18 cellular contexts compared by ENCODE assay signal in the genomic region with DNA sequence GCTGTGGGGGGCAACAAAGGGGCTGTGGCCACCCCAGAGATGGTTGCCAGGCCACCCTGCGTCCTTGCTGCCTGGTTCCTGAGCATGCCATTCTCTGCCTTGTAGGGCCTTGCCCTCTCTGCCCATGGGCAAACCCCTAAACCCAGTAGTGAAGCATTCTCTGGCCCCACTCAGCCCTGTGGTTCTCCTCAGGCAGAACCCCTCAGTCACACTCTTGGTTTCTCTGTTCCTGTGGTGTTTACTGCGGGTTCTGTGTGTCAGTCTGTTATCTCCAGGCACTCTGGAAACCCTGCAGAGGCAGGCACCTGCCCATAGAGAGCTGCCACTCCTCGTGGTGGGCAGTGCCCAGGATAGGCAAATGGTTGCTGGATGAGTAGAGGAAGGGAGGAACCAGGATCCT. TPM values are rescaled to one million over a fixed set of nuclear protein-coding genes. Genes with fewer than 3 reads are reported as not detected.
"Had no signal": no experiment of that assay in that cellular context is flagged by ENCODE, and none has a peak within 500 bp of the region (broad histone marks: within the 10 kb centered on the region; RNA-seq: fewer than 3 reads in every experiment).

No MANE protein-coding gene starts in this region.

- H3K9me3 Mint-ChIP-seq: activated CD4-positive, alpha-beta T cell treated with anti-CD3 and anti-CD28 coated beads, Interleukin-2, amount 10 ng/mL, durations not matched to agents 24 days and 14 days; activated naive CD4-positive, alpha-beta T cell treated with anti-CD3 and anti-CD28 coated beads, Interleukin-2, amount 10 ng/mL, durations not matched to agents 7 days and 5 days; T-helper 1 cell treated with Interleukin-12 subunit alpha and Interleukin-12 subunit beta and Interleukin-4 antibody, amounts not matched to agents 30 μg/mL and 1 μg/mL, for 36 hours; WTC11 had no signal

- H3K36me3 ChIP-seq: uterus had no signal

- H3K9me3 ChIP-seq: adrenal gland, colonic mucosa, esophagus muscularis mucosa, prostate gland, tibial nerve, uterus had no signal

- ATAC-seq: left ventricle myocardium superior, right cardiac atrium, WTC11 had no signal

- H3K4me3 ChIP-seq: adrenal gland, colonic mucosa, esophagus muscularis mucosa, hepatocyte, prostate gland, smooth muscle cell, tibial nerve, uterus had no signal

- H3K27me3 ChIP-seq: adrenal gland, colonic mucosa, esophagus muscularis mucosa, hepatocyte, tibial nerve, uterus had no signal

- H3K4me1 ChIP-seq: colonic mucosa, prostate gland had no signal

- H3K4me3 Mint-ChIP-seq: activated CD4-positive, alpha-beta T cell treated with anti-CD3 and anti-CD28 coated beads, Interleukin-2, amount 10 ng/mL, durations not matched to agents 24 days and 14 days; activated naive CD4-positive, alpha-beta T cell treated with anti-CD3 and anti-CD28 coated beads, Interleukin-2, amount 10 ng/mL, durations not matched to agents 7 days and 5 days; T-helper 1 cell treated with Interleukin-12 subunit alpha and Interleukin-12 subunit beta and Interleukin-4 antibody, amounts not matched to agents 30 μg/mL and 1 μg/mL, for 36 hours; WTC11 had no signal

- DNase-seq: activated CD4-positive, alpha-beta T cell treated with anti-CD3 and anti-CD28 coated beads, Interleukin-2, amount 10 ng/mL, durations not matched to agents 24 days and 14 days; activated naive CD4-positive, alpha-beta T cell treated with anti-CD3 and anti-CD28 coated beads, Interleukin-2, amount 10 ng/mL, durations not matched to agents 7 days and 5 days; activated T-cell treated with anti-CD3 and anti-CD28 coated beads, Interleukin-2, amount 50 U/mL, for 1 hour; colonic mucosa; kidney; left ventricle myocardium superior; right cardiac atrium; uterus had no signal

- H3K27ac Mint-ChIP-seq: activated CD4-positive, alpha-beta T cell treated with anti-CD3 and anti-CD28 coated beads, Interleukin-2, amount 10 ng/mL, durations not matched to agents 24 days and 14 days; activated naive CD4-positive, alpha-beta T cell treated with anti-CD3 and anti-CD28 coated beads, Interleukin-2, amount 10 ng/mL, durations not matched to agents 7 days and 5 days; WTC11 had no signal

- H3K27ac ChIP-seq: adrenal gland, colonic mucosa, esophagus muscularis mucosa, hepatocyte, prostate gland, tibial nerve, uterus had no signal

- H3K27me3 Mint-ChIP-seq: activated CD4-positive, alpha-beta T cell treated with anti-CD3 and anti-CD28 coated beads, Interleukin-2, amount 10 ng/mL, durations not matched to agents 24 days and 14 days; activated naive CD4-positive, alpha-beta T cell treated with anti-CD3 and anti-CD28 coated beads, Interleukin-2, amount 10 ng/mL, durations not matched to agents 7 days and 5 days had no signal

RNA-seq across cellular contexts. Expression of a gene that starts 41.1 kb away (rescaled TPM):
- total RNA-seq: activated CD4-positive, alpha-beta T cell treated with anti-CD3 and anti-CD28 coated beads, Interleukin-2, amount 10 ng/mL, durations not matched to agents 24 days and 14 days; activated CD8-positive, alpha-beta memory T cell treated with anti-CD3 and anti-CD28 coated beads for 36 hours; adrenal gland; esophagus muscularis mucosa; left ventricle myocardium superior; prostate gland; right cardiac atrium; smooth muscle cell; tibial nerve; WTC11 had no signal
- polyA plus RNA-seq: adrenal gland, hepatocyte, neural cell, right cardiac atrium had no signal

RNA-seq across cellular contexts. Expression of a gene that starts 42.8 kb away (rescaled TPM):
- total RNA-seq: hepatocyte, prostate gland, WTC11 had no signal
- polyA plus RNA-seq: neural cell had no signal
